Comparison of ENCODE assay signal across 9 cellular contexts in the genomic region with DNA sequence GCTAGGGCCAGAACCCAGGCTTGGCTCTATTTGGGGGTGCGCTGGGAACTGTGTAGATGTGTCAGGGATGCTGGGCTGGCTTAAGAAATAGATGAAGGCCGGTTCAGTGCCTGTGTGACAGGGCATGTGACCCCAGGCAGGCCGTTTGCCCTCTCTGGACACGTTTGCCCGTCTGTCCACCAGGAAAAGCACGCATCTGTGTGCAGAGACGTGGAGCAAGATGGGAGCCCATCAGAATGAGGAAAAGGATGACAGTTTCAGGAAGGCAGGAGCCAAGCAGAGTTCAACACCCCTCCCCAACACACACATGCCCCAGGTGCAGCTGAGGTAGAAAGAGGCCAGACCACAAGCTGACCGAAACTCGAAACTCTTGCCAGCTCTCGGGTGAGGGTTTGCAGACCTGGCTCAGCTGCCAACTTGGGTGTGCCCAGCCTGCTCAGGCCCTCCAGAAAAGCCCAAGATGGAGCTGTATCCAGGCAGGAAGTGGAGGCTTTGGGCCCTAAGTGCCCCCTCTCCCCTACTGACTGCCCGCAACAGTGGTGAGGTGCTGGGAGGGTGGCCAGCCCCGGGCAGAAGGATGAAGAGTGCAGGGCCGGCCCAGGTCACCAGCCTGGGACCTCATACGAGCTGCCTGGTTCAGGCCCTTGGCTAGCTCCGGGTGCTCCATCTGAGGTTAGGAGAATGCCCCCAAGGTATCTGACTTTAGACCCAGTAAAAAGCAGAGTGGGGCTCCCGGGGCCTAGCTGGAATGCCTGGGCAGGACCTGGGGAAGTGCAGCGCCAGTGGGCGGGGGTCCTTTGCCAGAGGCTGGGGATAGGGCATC. TPM values are rescaled to one million over a fixed set of nuclear protein-coding genes. Genes with fewer than 3 reads are reported as not detected.
DNase-seq lines count a peak whose midpoint lies in the region; ATAC-seq and TF ChIP-seq lines count a peak whose summit lies in the region.
"Had no signal": no experiment of that assay in that cellular context is flagged by ENCODE, and none has a peak within 500 bp of the region (broad histone marks: within the 10 kb centered on the region; RNA-seq: fewer than 3 reads in every experiment).

No MANE protein-coding gene starts in this region.

- H3K27ac Mint-ChIP-seq in H9: peak overlapping the region in 1 of 3 experiments; percentile 42; a peak in 1 of 7 replicates
- no peak overlapping the region for H3K27ac Mint-ChIP-seq in activated T-helper 1 cell treated with anti-CD3 and anti-CD28 coated beads, Interleukin-12 subunit alpha, Interleukin-12 subunit beta, Interleukin-2, Interleukin-4 antibody, amounts not matched to agents 30 ng/mL and 10 ng/mL and 1 ng/mL, durations not matched to agents 14 hours and 24 hours and 36 hours
- H3K27ac Mint-ChIP-seq: activated naive CD8-positive, alpha-beta T cell had no signal

- H4K20me1 ChIP-seq in H9 (ENCODE audit: control insufficient read depth, insufficient read depth, insufficient read length): no peaks in the 10 kb centered on the region

- H2AFZ ChIP-seq in H9 (ENCODE audit: low read length): no peak overlapping the region

- peaks cover 10 to 13% of the 10 kb centered on the region in 2 experiments for H3K4me1 Mint-ChIP-seq in H9
- no peaks in the 10 kb centered on the region for H3K4me1 Mint-ChIP-seq in activated T-helper 1 cell treated with anti-CD3 and anti-CD28 coated beads, Interleukin-12 subunit alpha, Interleukin-12 subunit beta, Interleukin-2, Interleukin-4 antibody, amounts not matched to agents 30 ng/mL and 10 ng/mL and 1 ng/mL, durations not matched to agents 14 hours and 24 hours and 36 hours (ENCODE audit: low read depth)

- DNase-seq in H9 (no peak), RPMI8226 (peak; percentile 99), lower lobe of right lung (peak; percentile 66), ureter (ENCODE audit: low spot score) (no peak), esophagus squamous epithelium (lab: John Stamatoyannopoulos, UW) (no peak), HAP-1 (ENCODE audit: low spot score in 2 of 2) (no peak)
- DNase-seq in activated T-helper 1 cell treated with anti-CD3 and anti-CD28 coated beads, Interleukin-12 subunit alpha, Interleukin-12 subunit beta, Interleukin-2, Interleukin-4 antibody, amounts not matched to agents 30 ng/mL and 10 ng/mL and 1 ng/mL, durations not matched to agents 14 hours and 24 hours and 36 hours (ENCODE audit: low spot score): no peak

- TF ChIP-seq CTCF in C4-2B (conservative IDR thresholded peaks at IDR 0.05) (no peak; the same call in 1 of the 2 replicates), H9 (conservative IDR thresholded peaks at IDR 0.05) (peak; percentile 6; the same call in 1 of the 3 replicates), lower lobe of right lung (IDR thresholded peaks at IDR 0.05) (no peak), esophagus squamous epithelium (IDR thresholded peaks at IDR 0.05) (no peak)

- H3K56ac ChIP-seq in H9 (ENCODE audit: insufficient read length, low read depth, low read length): no peak overlapping the region

- H2BK15ac ChIP-seq in H9 (ENCODE audit: low read depth, low read length): no peak overlapping the region

- H3K27ac ChIP-seq in C4-2B (peak overlapping the region; percentile 47), H9 (ENCODE audit: insufficient read length, low read depth, low read length) (no peak overlapping the region), lower lobe of right lung (peak overlapping the region; percentile 41), esophagus squamous epithelium (peak overlapping the region in 1 of 4 donors; percentile 63)

- no peak overlapping the region for H3K18ac ChIP-seq in H9 (ENCODE audit: insufficient read length, low read depth, low read length)

- no peak overlapping the region for H2BK12ac ChIP-seq in H9 (ENCODE audit: insufficient read length, low read depth, low read length)

- no peaks in the 10 kb centered on the region for H3K23me2 ChIP-seq in H9 (ENCODE audit: insufficient read length, low read depth, low read length, poor library complexity, severe bottlenecking)

- H3K27me3 Mint-ChIP-seq in H9 (ENCODE audit: low read depth): peaks cover 11% of the 10 kb centered on the region
- H3K27me3 Mint-ChIP-seq in activated T-helper 1 cell treated with anti-CD3 and anti-CD28 coated beads, Interleukin-12 subunit alpha, Interleukin-12 subunit beta, Interleukin-2, Interleukin-4 antibody, amounts not matched to agents 30 ng/mL and 10 ng/mL and 1 ng/mL, durations not matched to agents 14 hours and 24 hours and 36 hours (ENCODE audit: insufficient read depth): peaks cover 6% of the 10 kb centered on the region

- no peak overlapping the region for H2BK120ac ChIP-seq in H9 (ENCODE audit: low read depth, low read length, poor library complexity, severe bottlenecking)

- no peak for TF ChIP-seq POLR2A in esophagus squamous epithelium (IDR thresholded peaks at IDR 0.05)

- H3K4me3 Mint-ChIP-seq in H9: no peak overlapping the region
- no peak overlapping the region for H3K4me3 Mint-ChIP-seq in activated T-helper 1 cell treated with anti-CD3 and anti-CD28 coated beads, Interleukin-12 subunit alpha, Interleukin-12 subunit beta, Interleukin-2, Interleukin-4 antibody, amounts not matched to agents 30 ng/mL and 10 ng/mL and 1 ng/mL, durations not matched to agents 14 hours and 24 hours and 36 hours
- H3K4me3 Mint-ChIP-seq: activated naive CD8-positive, alpha-beta T cell had no signal

- H3K23ac ChIP-seq in H9 (ENCODE audit: insufficient read length, low read depth, low read length): no peak overlapping the region

- H3K4me1 ChIP-seq in H9 (ENCODE audit: insufficient read depth, low read length): no peaks in the 10 kb centered on the region
- H3K4me1 ChIP-seq in lower lobe of right lung: peaks cover 6% of the 10 kb centered on the region
- peaks cover 0 to 23% (median 5%) of the 10 kb centered on the region in 3 donors for H3K4me1 ChIP-seq in esophagus squamous epithelium
- no peaks in the 10 kb centered on the region for H3K4me1 ChIP-seq in HAP-1

- in situ Hi-C loops in HAP-1 (cut with MboI; ENCODE audit: low sequenced_read_pairs): loop anchor here (5.0 to 10.0 kb wide), 2 partner anchors 116 to 314 kb away; no protein-coding TSS in a partner anchor

- no peak overlapping the region for H2BK5ac ChIP-seq in H9 (ENCODE audit: insufficient read length, low read length)

- no peaks in the 10 kb centered on the region for H3K79me1 ChIP-seq in H9 (ENCODE audit: insufficient read depth, low read depth, low read length, poor library complexity, severe bottlenecking)

- H4K5ac ChIP-seq in H9 (ENCODE audit: insufficient read length, low read depth, low read length): no peak overlapping the region

- H4K8ac ChIP-seq in H9 (replicated peaks; ENCODE audit: insufficient read length, low read depth, low read length): no peak overlapping the region

- no peak overlapping the region for H4K91ac ChIP-seq in H9 (ENCODE audit: insufficient read length, low read depth, low read length)

- peak; percentile 71 to 77 for ATAC-seq in lower lobe of right lung

- H3K4me3 ChIP-seq in lower lobe of right lung (peak overlapping the region; percentile 6), esophagus squamous epithelium (no peak overlapping the region), HAP-1 (no peak overlapping the region)

- no peak overlapping the region for H3K4ac ChIP-seq in H9 (ENCODE audit: low read depth, low read length)

- no peaks in the 10 kb centered on the region; a peak in 1 of 5 replicates for H3K9me3 Mint-ChIP-seq in H9
- no peaks in the 10 kb centered on the region for H3K9me3 Mint-ChIP-seq in activated T-helper 1 cell treated with anti-CD3 and anti-CD28 coated beads, Interleukin-12 subunit alpha, Interleukin-12 subunit beta, Interleukin-2, Interleukin-4 antibody, amounts not matched to agents 30 ng/mL and 10 ng/mL and 1 ng/mL, durations not matched to agents 14 hours and 24 hours and 36 hours

- no peak overlapping the region for H2AK5ac ChIP-seq in H9 (ENCODE audit: insufficient read length, low read length)

- H3K27me3 ChIP-seq in H9 (ENCODE audit: insufficient read depth, low read length): no peaks in the 10 kb centered on the region
- no peaks in the 10 kb centered on the region for H3K27me3 ChIP-seq in lower lobe of right lung (ENCODE audit: low read depth)
- no peaks in the 10 kb centered on the region for H3K27me3 ChIP-seq in esophagus squamous epithelium
- no peaks in the 10 kb centered on the region for H3K27me3 ChIP-seq in HAP-1 (ENCODE audit: low read depth)

- no peaks in the 10 kb centered on the region for H3K36me3 Mint-ChIP-seq in H9 (ENCODE audit: insufficient read depth in 1 of 3, low read depth in 3 of 3)
- H3K36me3 Mint-ChIP-seq in activated T-helper 1 cell treated with anti-CD3 and anti-CD28 coated beads, Interleukin-12 subunit alpha, Interleukin-12 subunit beta, Interleukin-2, Interleukin-4 antibody, amounts not matched to agents 30 ng/mL and 10 ng/mL and 1 ng/mL, durations not matched to agents 14 hours and 24 hours and 36 hours (ENCODE audit: low read depth): no peaks in the 10 kb centered on the region
- H3K36me3 Mint-ChIP-seq: activated naive CD8-positive, alpha-beta T cell had no signal

- no CpG with 5 or more reads among the region's 18 CpGs for WGBS in H9 (ENCODE audit: extremely low coverage, insufficient read length, low lambda C conversion rate)
- 74% methylated on average over 4 to 8 of the region's 18 CpGs for WGBS in esophagus squamous epithelium, 2 donors

- H2BK20ac ChIP-seq in H9 (ENCODE audit: low read depth, low read length, poor library complexity, severe bottlenecking): no peak overlapping the region

- H3K9ac ChIP-seq in H9 (ENCODE audit: extremely low read depth, insufficient read length, low read length): no peak overlapping the region

- H3K36me3 ChIP-seq in lower lobe of right lung (no peaks in the 10 kb centered on the region), esophagus squamous epithelium (no peaks in the 10 kb centered on the region), HAP-1 (replicated peaks) (no peaks in the 10 kb centered on the region)

- no peak overlapping the region for H3K4me2 ChIP-seq in H9 (ENCODE audit: insufficient read depth, insufficient read length, low read length)

- no peak overlapping the region for H3T11ph ChIP-seq in H9 (ENCODE audit: low read length)

- no peak overlapping the region for H3K14ac ChIP-seq in H9 (ENCODE audit: insufficient read depth, low read length)

- H3K79me2 ChIP-seq in H9 (ENCODE audit: insufficient read depth, low read length): no peaks in the 10 kb centered on the region

- H3K9me3 ChIP-seq in H9 (ENCODE audit: control insufficient read depth, low read depth, low read length) (no peaks in the 10 kb centered on the region), lower lobe of right lung (no peaks in the 10 kb centered on the region), esophagus squamous epithelium (no peaks in the 10 kb centered on the region), HAP-1 (0 out of 2 replicates have a peak, but pooled peaks cover 4% of the 10 kb centered on the region)

- intact Hi-C loops in lower lobe of right lung (cut with DNase I): no loop called here
- intact Hi-C loops in activated T-helper 1 cell treated with anti-CD3 and anti-CD28 coated beads, Interleukin-12 subunit alpha, Interleukin-12 subunit beta, Interleukin-2, Interleukin-4 antibody, amounts not matched to agents 30 ng/mL and 10 ng/mL and 1 ng/mL, durations not matched to agents 14 hours and 24 hours and 36 hours (cut with micrococcal nuclease): no loop called here
- intact Hi-C loops in esophagus squamous epithelium (cut with DNase I): loop anchor here (5.0 to 10.0 kb wide), 2 partner anchors 116 to 324 kb away; no protein-coding TSS in a partner anchor

RNA-seq across cellular contexts. Expression of a gene that starts 10.2 kb away (rescaled TPM):
- total RNA-seq in H9 (2021) (not detected in 2 replicates), lower lobe of right lung (0.53 TPM), ureter (0.29 TPM), esophagus squamous epithelium (under 1 TPM in 2 of 4 donors, not detected in 2; 0.23 to 0.42 TPM)
- total RNA-seq in activated T-helper 1 cell treated with anti-CD3 and anti-CD28 coated beads, Interleukin-12 subunit alpha, Interleukin-12 subunit beta, Interleukin-2, Interleukin-4 antibody, amounts not matched to agents 30 ng/mL and 10 ng/mL and 1 ng/mL, durations not matched to agents 14 hours and 24 hours and 36 hours: 4.6 and 6.6 TPM in 2 replicates

RNA-seq across cellular contexts. Expression of a gene that starts 14.9 kb away (rescaled TPM):
- 0.28 TPM in 1 of 2 replicates, not detected in the other for total RNA-seq in H9 (2021)
- total RNA-seq in lower lobe of right lung: not detected
- total RNA-seq in ureter: not detected
- total RNA-seq in activated T-helper 1 cell treated with anti-CD3 and anti-CD28 coated beads, Interleukin-12 subunit alpha, Interleukin-12 subunit beta, Interleukin-2, Interleukin-4 antibody, amounts not matched to agents 30 ng/mL and 10 ng/mL and 1 ng/mL, durations not matched to agents 14 hours and 24 hours and 36 hours: 0.10 TPM in 1 of 2 replicates, not detected in the other
- 1 to 10 TPM in 1 of 4 donors, under 1 TPM in 2, not detected in 1; 0.59 to 2.4 (median 0.83) TPM for total RNA-seq in esophagus squamous epithelium

RNA-seq across cellular contexts. Expression of a gene that starts 53.4 kb away (rescaled TPM):
- 3.5 and 3.6 TPM in 2 replicates for total RNA-seq in H9 (2021)
- 104 TPM for total RNA-seq in lower lobe of right lung
- 18.8 TPM for total RNA-seq in ureter
- 0.44 and 0.67 TPM in 2 replicates for total RNA-seq in activated T-helper 1 cell treated with anti-CD3 and anti-CD28 coated beads, Interleukin-12 subunit alpha, Interleukin-12 subunit beta, Interleukin-2, Interleukin-4 antibody, amounts not matched to agents 30 ng/mL and 10 ng/mL and 1 ng/mL, durations not matched to agents 14 hours and 24 hours and 36 hours
- 10 to 100 TPM in 1 of 4 donors, 1 to 10 TPM in 3; 1.1 to 10.3 (median 3.4) TPM for total RNA-seq in esophagus squamous epithelium

Comparison
In these comparisons a context has a peak if more than half of its experiments do, and no peak if none do; other contexts are left out.
1. DNase-seq: peak in RPMI8226 (single experiment) and lower lobe of right lung (single experiment); none in H9 (single experiment), ureter (single experiment), activated T-helper 1 cell treated with anti-CD3 and anti-CD28 coated beads, Interleukin-12 subunit alpha, Interleukin-12 subunit beta, Interleukin-2, Interleukin-4 antibody, amounts not matched to agents 30 ng/mL and 10 ng/mL and 1 ng/mL, durations not matched to agents 14 hours and 24 hours and 36 hours (single experiment), esophagus squamous epithelium (single experiment) and HAP-1 (0 of 2).